ENCODE assay signal across 20 cellular contexts in the genomic region with DNA sequence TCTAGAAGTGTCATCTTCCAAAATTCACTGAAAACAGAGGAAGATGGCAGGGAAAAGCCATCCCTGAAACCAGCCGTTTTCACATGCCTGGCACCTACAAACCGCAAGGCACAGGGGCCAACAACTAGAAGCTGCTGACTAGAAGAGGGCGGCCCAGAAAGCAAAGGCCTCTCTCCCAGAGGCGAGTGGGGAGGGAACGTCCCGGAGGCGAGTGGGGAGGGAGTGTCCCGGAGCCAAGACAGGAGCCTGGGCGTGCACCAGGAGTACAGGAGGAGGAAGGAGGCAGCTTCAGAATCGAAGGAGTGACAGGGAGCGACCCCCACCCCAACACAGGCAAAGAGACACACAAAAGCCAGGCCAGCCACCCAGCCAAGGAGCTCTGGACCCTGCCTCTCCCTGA. TPM values are rescaled to one million over a fixed set of nuclear protein-coding genes. Genes with fewer than 3 reads are reported as not detected.
A peak's percentile ranks its signal among the peaks of the same experiment; 100 is the strongest.
DNase-seq lines count a peak whose midpoint lies in the region; ATAC-seq, FAIRE-seq and TF ChIP-seq lines count a peak whose summit lies in the region.
"Had no signal": no experiment of that assay in that cellular context is flagged by ENCODE, and none has a peak within 500 bp of the region (broad histone marks: within the 10 kb centered on the region; RNA-seq: fewer than 3 reads in every experiment).

No MANE protein-coding gene starts in this region.

- CTCF ChIA-PET in CD8-positive, alpha-beta T cell (lab: Charles Lee), result interaction anchor here (0.9 to 1.2 kb wide), 2 partner anchors 34 to 164 kb away, joined by 3 read pairs; no protein-coding TSS in a partner anchor

- peaks cover 87% of the 10 kb centered on the region for H3K36me3 Mint-ChIP-seq in CD8-positive, alpha-beta T cell
- H3K36me3 Mint-ChIP-seq in chondrocyte (ENCODE audit: low read depth) (peaks cover 55% of the 10 kb centered on the region), nephron progenitor cell (ENCODE audit: low read depth) (peaks cover 89% of the 10 kb centered on the region)

- peaks cover 13% of the 10 kb centered on the region for H3K4me1 Mint-ChIP-seq in CD8-positive, alpha-beta T cell (ENCODE audit: low read depth)
- H3K4me1 Mint-ChIP-seq in chondrocyte (ENCODE audit: low read depth), result no peaks in the 10 kb centered on the region
- no peaks in the 10 kb centered on the region for H3K4me1 Mint-ChIP-seq in nephron progenitor cell
- H3K4me1 Mint-ChIP-seq: GM23338 had no signal

- no peak for ATAC-seq in CD8-positive, alpha-beta T cell
- ATAC-seq in GM18907 (IDR thresholded peaks at IDR 0.05; ENCODE audit: unreplicated experiment), result no peak
- ATAC-seq: GM12878, GM23338, HCT116 had no signal

- no peaks in the 10 kb centered on the region for H3K4me1 ChIP-seq in CD8-positive, alpha-beta T cell (ENCODE audit: insufficient read depth, low read length)
- H3K4me1 ChIP-seq in left ventricle myocardium inferior, result peaks cover 38% of the 10 kb centered on the region
- H3K4me1 ChIP-seq: Peyer's patch had no signal

- FAIRE-seq in RCC 7860 (lab: Jason Lieb, UNC), result no peak
- FAIRE-seq: A204.1, GM12878, GM19239 had no signal

- peak overlapping the region; percentile 37 for H3K27ac Mint-ChIP-seq in CD8-positive, alpha-beta T cell
- H3K27ac Mint-ChIP-seq in chondrocyte (ENCODE audit: unreplicated experiment) (peak overlapping the region; percentile 41), nephron progenitor cell (peak overlapping the region; percentile 90)
- H3K27ac Mint-ChIP-seq: GM23338 had no signal

- no peak for DNase-seq in CD8-positive, alpha-beta T cell
- DNase-seq in chondrocyte (ENCODE audit: low spot score) (no peak), left ventricle myocardium inferior (no peak), nephron progenitor cell (no peak), RCC 7860 (ENCODE audit: low spot score) (no peak), DMS 273 treated with DMSO at 0.1 percent for 48 hours (lab: John Stamatoyannopoulos, UW) (no peak)
- DNase-seq: Calu3; CD4-positive, alpha-beta memory T cell; DMS53; EL; NCI-H1092 treated with DMSO at 0.1 percent for 48 hours; NCI-H2081 treated with DMSO at 0.1 percent for 48 hours; Peyer's patch; SHP77 treated with DMSO at 0.1 percent for 48 hours had no signal

- no peaks in the 10 kb centered on the region for H3K9me3 ChIP-seq in CD8-positive, alpha-beta T cell (ENCODE audit: low read length)
- H3K9me3 ChIP-seq in left ventricle myocardium inferior (replicated peaks), result no peaks in the 10 kb centered on the region
- H3K9me3 ChIP-seq: Peyer's patch had no signal

- H3K27me3 Mint-ChIP-seq in CD8-positive, alpha-beta T cell (ENCODE audit: low read depth), result no peaks in the 10 kb centered on the region
- H3K27me3 Mint-ChIP-seq in chondrocyte (ENCODE audit: low read depth) (no peaks in the 10 kb centered on the region), nephron progenitor cell (ENCODE audit: low read depth, poor library complexity) (peaks cover 2% of the 10 kb centered on the region)
- H3K27me3 Mint-ChIP-seq: CD4-positive, alpha-beta memory T cell had no signal

- no peaks in the 10 kb centered on the region for H3K27me3 ChIP-seq in CD8-positive, alpha-beta T cell (ENCODE audit: insufficient read depth, low read length)
- no peaks in the 10 kb centered on the region for H3K27me3 ChIP-seq in left ventricle myocardium inferior (ENCODE audit: low read depth)
- H3K27me3 ChIP-seq: Peyer's patch had no signal

- TF ChIP-seq CTCF in CD8-positive, alpha-beta T cell (IDR thresholded peaks at IDR 0.05), result no peak
- no peak for TF ChIP-seq CTCF in chondrocyte (IDR thresholded peaks at IDR 0.05)
- no peak for TF ChIP-seq CTCF in left ventricle myocardium inferior (IDR thresholded peaks at IDR 0.05; ENCODE audit: borderline replicate concordance)
- no peak for TF ChIP-seq CTCF in nephron progenitor cell (IDR thresholded peaks at IDR 0.05)

- H3K4me3 Mint-ChIP-seq in CD8-positive, alpha-beta T cell, result no peak overlapping the region
- H3K4me3 Mint-ChIP-seq in chondrocyte (ENCODE audit: unreplicated experiment) (no peak overlapping the region), nephron progenitor cell (no peak overlapping the region)
- H3K4me3 Mint-ChIP-seq: CD4-positive, alpha-beta memory T cell; GM23338 had no signal

- peaks cover 57% of the 10 kb centered on the region for H3K36me3 ChIP-seq in CD8-positive, alpha-beta T cell (ENCODE audit: insufficient read depth, low read length)
- peaks cover 93% of the 10 kb centered on the region for H3K36me3 ChIP-seq in left ventricle myocardium inferior

- POLR2A ChIA-PET in CD8-positive, alpha-beta T cell (lab: Charles Lee), result no interaction called here

- H3K4me3 ChIP-seq in CD8-positive, alpha-beta T cell (ENCODE audit: low read depth, low read length), result no peak overlapping the region
- peak overlapping the region; percentile 17 for H3K4me3 ChIP-seq in left ventricle myocardium inferior
- H3K4me3 ChIP-seq: GM12878, GM23338, Peyer's patch had no signal

- no peaks in the 10 kb centered on the region for H3K9me3 Mint-ChIP-seq in CD8-positive, alpha-beta T cell
- H3K9me3 Mint-ChIP-seq in chondrocyte (ENCODE audit: low read depth), result no peaks in the 10 kb centered on the region
- H3K9me3 Mint-ChIP-seq in nephron progenitor cell, result no peaks in the 10 kb centered on the region
- H3K9me3 Mint-ChIP-seq: CD4-positive, alpha-beta memory T cell; GM23338 had no signal

- intact Hi-C loops in CD8-positive, alpha-beta T cell (cut with DNase I, micrococcal nuclease), result no loop called here
- intact Hi-C loops in left ventricle myocardium inferior (cut with micrococcal nuclease), result no loop called here

- H3K27ac ChIP-seq in CD8-positive, alpha-beta T cell (ENCODE audit: low read depth, low read length), result no peak overlapping the region
- H3K27ac ChIP-seq in left ventricle myocardium inferior (replicated peaks), result peak overlapping the region; percentile 86
- H3K27ac ChIP-seq: Peyer's patch had no signal

RNA-seq across cellular contexts. Expression of a gene that starts 21.0 kb away (rescaled TPM):
- total RNA-seq in CD8-positive, alpha-beta T cell, result 10 to 100 TPM; 54.7 to 57.9 TPM
- 94.7 to 96.4 TPM (median 95.9 TPM) in 3 replicates for total RNA-seq in chondrocyte
- total RNA-seq in left ventricle myocardium inferior, result 21.2 TPM

RNA-seq across cellular contexts. Expression of a gene that starts 30.0 kb away (rescaled TPM):
- 10 to 100 TPM; 14.7 to 15.7 TPM for total RNA-seq in CD8-positive, alpha-beta T cell
- 18.8 to 22.1 TPM (median 19.9 TPM) in 3 replicates for total RNA-seq in chondrocyte
- total RNA-seq in left ventricle myocardium inferior, result 27.3 TPM

RNA-seq across cellular contexts. Expression of a gene that starts 53.3 kb away (rescaled TPM):
- 1 to 10 TPM; 1.2 to 1.8 TPM for total RNA-seq in CD8-positive, alpha-beta T cell
- total RNA-seq in chondrocyte, result 18.5 to 19.5 TPM (median 19.0 TPM) in 3 replicates
- total RNA-seq in left ventricle myocardium inferior, result 42.3 TPM

RNA-seq across cellular contexts. Expression of a gene that starts 53.5 kb away (rescaled TPM):
- 10 to 100 TPM; 25.9 to 31.1 TPM for total RNA-seq in CD8-positive, alpha-beta T cell
- total RNA-seq in chondrocyte (44.7 to 65.7 TPM (median 48.0 TPM) in 3 replicates), left ventricle myocardium inferior (9.0 TPM)

Comparison
In these comparisons a context has a peak if more than half of its experiments do, and no peak if none do; other contexts are left out.
1. H3K27ac Mint-ChIP-seq: peak in every context shown above with its lines; median percentile 90 in nephron progenitor cell; 41 in chondrocyte; 37 in CD8-positive, alpha-beta T cell.